28 cellular contexts compared by ENCODE assay signal in the genomic region with DNA sequence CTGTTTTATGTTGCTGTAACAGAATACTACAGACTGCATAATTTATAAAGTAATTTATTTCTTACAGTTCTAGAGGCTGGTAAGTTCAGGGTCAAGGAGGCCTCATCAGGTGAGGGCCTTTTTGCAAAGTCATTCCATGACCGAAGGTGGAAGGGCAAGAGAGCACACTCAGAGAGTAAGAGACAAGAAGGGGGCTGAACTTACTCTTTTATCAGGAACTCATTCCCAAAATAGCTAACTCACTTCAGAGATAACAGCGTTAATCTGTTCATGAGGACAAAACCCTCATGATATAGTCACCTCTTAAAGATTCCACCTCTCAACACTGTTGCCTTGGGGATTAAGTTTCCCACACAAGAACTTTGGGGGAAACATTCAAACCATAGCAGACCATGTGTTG. TPM values are rescaled to one million over a fixed set of nuclear protein-coding genes. Genes with fewer than 3 reads are reported as not detected.
"Had no signal": no experiment of that assay in that cellular context is flagged by ENCODE, and none has a peak within 500 bp of the region (broad histone marks: within the 10 kb centered on the region; RNA-seq: fewer than 3 reads in every experiment).

No MANE protein-coding gene starts in this region.

- H3K27me3 Mint-ChIP-seq: activated CD4-positive, alpha-beta memory T cell treated with anti-CD3 and anti-CD28 coated beads, Interleukin-2, amount 10 ng/mL, durations not matched to agents 7 days and 5 days; activated CD4-positive, alpha-beta T cell treated with anti-CD3 and anti-CD28 coated beads, Interleukin-2, amount 10 ng/mL, durations not matched to agents 24 days and 14 days; activated naive CD4-positive, alpha-beta T cell treated with anti-CD3 and anti-CD28 coated beads, Interleukin-2, amount 50 U/mL, for 24 hours; effector memory CD8-positive, alpha-beta T cell; T-cell had no signal

- H3K4me1 Mint-ChIP-seq: activated CD4-positive, alpha-beta memory T cell treated with anti-CD3 and anti-CD28 coated beads, Interleukin-2, amount 10 ng/mL, durations not matched to agents 7 days and 5 days; activated CD4-positive, alpha-beta T cell treated with anti-CD3 and anti-CD28 coated beads, Interleukin-2, amount 10 ng/mL, durations not matched to agents 24 days and 14 days; activated naive CD4-positive, alpha-beta T cell treated with anti-CD3 and anti-CD28 coated beads, Interleukin-2, amount 50 U/mL, for 24 hours; T-cell had no signal

- H3K9me3 ChIP-seq: ascending aorta, colonic mucosa, esophagus squamous epithelium, gastrocnemius medialis, thoracic aorta, upper lobe of right lung had no signal

- H3K79me2 ChIP-seq: parathyroid adenoma had no signal

- H3K4me3 ChIP-seq: ascending aorta, colonic mucosa, dorsolateral prefrontal cortex, esophagus squamous epithelium, gastrocnemius medialis, thoracic aorta, upper lobe of right lung had no signal

- H3K4me1 ChIP-seq: ascending aorta, colonic mucosa, esophagus squamous epithelium, gastrocnemius medialis, parathyroid adenoma, upper lobe of right lung had no signal

- H3K27me3 ChIP-seq: ascending aorta, colonic mucosa, dorsolateral prefrontal cortex, esophagus squamous epithelium, gastrocnemius medialis, upper lobe of right lung had no signal

- H3K27ac ChIP-seq: ascending aorta, colonic mucosa, esophagus squamous epithelium, gastrocnemius medialis, parathyroid adenoma, thoracic aorta, upper lobe of right lung, VCaP had no signal

- DNase-seq: activated CD4-positive, alpha-beta memory T cell treated with anti-CD3 and anti-CD28 coated beads, Interleukin-2, amount 10 ng/mL, durations not matched to agents 7 days and 5 days; activated CD4-positive, alpha-beta T cell treated with anti-CD3 and anti-CD28 coated beads, Interleukin-2, amount 10 ng/mL, durations not matched to agents 24 days and 14 days; activated gamma-delta T cell treated with Interleukin-2 at 50 U/mL for 16 hours; activated T-cell treated with anti-CD3 and anti-CD28 coated beads, Interleukin-2, amount 50 U/mL, for 1 hour; colonic mucosa; dorsolateral prefrontal cortex; effector memory CD8-positive, alpha-beta T cell; esophagus squamous epithelium; gastrocnemius medialis; hypothalamus; nucleus accumbens; small intestine; stimulated activated CD4-positive, alpha-beta T cell treated with anti-CD3 and anti-CD28 coated beads, Interleukin-15, amount 100 ng/mL, for 24 hours; stimulated activated CD4-positive, alpha-beta T cell treated with anti-CD3 and anti-CD28 coated beads, Interleukin-2, amount 100 ng/mL, for 48 hours; stimulated activated naive CD4-positive, alpha-beta T cell treated with Interleukin-2 at 50 U/mL for 16 hours; T-cell; upper lobe of right lung had no signal

- H3K9ac ChIP-seq: parathyroid adenoma had no signal

- H3K9me3 Mint-ChIP-seq: activated CD4-positive, alpha-beta memory T cell treated with anti-CD3 and anti-CD28 coated beads, Interleukin-2, amount 10 ng/mL, durations not matched to agents 7 days and 5 days; activated CD4-positive, alpha-beta T cell treated with anti-CD3 and anti-CD28 coated beads, Interleukin-2, amount 10 ng/mL, durations not matched to agents 24 days and 14 days; activated naive CD4-positive, alpha-beta T cell treated with anti-CD3 and anti-CD28 coated beads, Interleukin-2, amount 50 U/mL, for 24 hours; effector memory CD8-positive, alpha-beta T cell; T-cell; T-helper 2 cell treated with Interferon-gamma antibody and Interleukin-4, amounts not matched to agents 5 μg/mL and 100 μg/mL, for 36 hours had no signal

- H3K27ac Mint-ChIP-seq: activated CD4-positive, alpha-beta memory T cell treated with anti-CD3 and anti-CD28 coated beads, Interleukin-2, amount 10 ng/mL, durations not matched to agents 7 days and 5 days; activated CD4-positive, alpha-beta T cell treated with anti-CD3 and anti-CD28 coated beads, Interleukin-2, amount 10 ng/mL, durations not matched to agents 24 days and 14 days; activated naive CD4-positive, alpha-beta T cell treated with anti-CD3 and anti-CD28 coated beads, Interleukin-2, amount 50 U/mL, for 24 hours; effector memory CD8-positive, alpha-beta T cell; T-cell; T-helper 2 cell treated with Interferon-gamma antibody and Interleukin-4, amounts not matched to agents 5 μg/mL and 100 μg/mL, for 36 hours had no signal

- H3K4me3 Mint-ChIP-seq: activated CD4-positive, alpha-beta memory T cell treated with anti-CD3 and anti-CD28 coated beads, Interleukin-2, amount 10 ng/mL, durations not matched to agents 7 days and 5 days; activated CD4-positive, alpha-beta T cell treated with anti-CD3 and anti-CD28 coated beads, Interleukin-2, amount 10 ng/mL, durations not matched to agents 24 days and 14 days; activated naive CD4-positive, alpha-beta T cell treated with anti-CD3 and anti-CD28 coated beads, Interleukin-2, amount 50 U/mL, for 24 hours; effector memory CD8-positive, alpha-beta T cell; T-cell; T-helper 2 cell treated with Interferon-gamma antibody and Interleukin-4, amounts not matched to agents 5 μg/mL and 100 μg/mL, for 36 hours had no signal

- ATAC-seq: activated CD4-positive, CD25-positive, alpha-beta regulatory T cell treated with anti-CD3 and anti-CD28 coated beads, Interleukin-2, amount 50 U/mL, for 24 hours; effector memory CD8-positive, alpha-beta T cell; gastrocnemius medialis; sciatic nerve; T-cell; upper lobe of right lung had no signal

RNA-seq across cellular contexts. Expression of gene RNU6-7, which starts 51.5 kb away (rescaled TPM):
- total RNA-seq: activated CD4-positive, alpha-beta memory T cell treated with anti-CD3 and anti-CD28 coated beads, Interleukin-2, amount 10 ng/mL, durations not matched to agents 7 days and 5 days; activated CD4-positive, alpha-beta T cell treated with anti-CD3 and anti-CD28 coated beads, Interleukin-2, amount 10 ng/mL, durations not matched to agents 24 days and 14 days; ascending aorta; colonic mucosa; dorsolateral prefrontal cortex; esophagus squamous epithelium; gastrocnemius medialis; liver; myocyte; sciatic nerve; T-cell; thoracic aorta; upper lobe of right lung had no signal
- polyA plus RNA-seq: liver, neural cell, small intestine had no signal

RNA-seq across cellular contexts. Expression of gene RNU6-8, which starts 52.7 kb away (rescaled TPM):
- total RNA-seq: activated CD4-positive, alpha-beta memory T cell treated with anti-CD3 and anti-CD28 coated beads, Interleukin-2, amount 10 ng/mL, durations not matched to agents 7 days and 5 days; activated CD4-positive, alpha-beta T cell treated with anti-CD3 and anti-CD28 coated beads, Interleukin-2, amount 10 ng/mL, durations not matched to agents 24 days and 14 days; ascending aorta; colonic mucosa; dorsolateral prefrontal cortex; esophagus squamous epithelium; gastrocnemius medialis; liver; myocyte; sciatic nerve; T-cell; thoracic aorta; upper lobe of right lung had no signal
- polyA plus RNA-seq: liver, neural cell, small intestine had no signal
